9 cellular contexts compared by ENCODE assay signal in the genomic region with DNA sequence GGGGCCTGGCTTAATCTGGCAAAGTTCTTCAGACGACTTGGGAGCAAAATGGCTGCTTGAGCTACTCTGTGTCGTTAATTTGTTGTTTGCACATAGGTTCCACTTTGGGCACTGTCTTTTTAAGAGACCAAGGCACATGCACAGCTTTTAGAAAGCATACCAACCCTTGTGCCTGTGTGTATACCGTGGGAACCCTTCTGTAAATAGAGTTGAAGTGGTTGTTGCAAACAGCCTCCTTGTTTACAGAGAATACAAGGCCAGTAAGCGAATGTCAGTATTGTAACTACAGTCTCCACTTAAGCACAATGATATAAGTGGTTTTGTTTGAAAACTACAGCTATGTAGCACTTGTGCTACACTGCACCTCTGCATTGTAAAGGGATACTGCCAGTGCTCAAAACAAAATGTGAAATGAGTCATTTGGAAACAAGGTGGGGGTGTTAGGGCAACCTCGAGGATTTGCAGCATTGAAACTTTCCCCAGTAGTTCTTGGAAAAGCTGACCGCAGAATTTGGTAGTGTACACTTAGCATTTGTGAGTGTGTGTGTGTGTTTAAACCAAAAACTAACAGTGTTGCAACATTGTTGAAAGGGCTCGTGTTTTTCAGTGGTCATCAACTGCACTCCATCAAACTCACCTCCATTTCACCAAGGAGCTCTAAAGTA.
A peak's percentile ranks its signal among the peaks of the same experiment; 100 is the strongest.
DNase-seq lines count a peak whose midpoint lies in the region; ATAC-seq, FAIRE-seq and TF ChIP-seq lines count a peak whose summit lies in the region.
"Had no signal": no experiment of that assay in that cellular context is flagged by ENCODE, and none has a peak within 500 bp of the region (broad histone marks: within the 10 kb centered on the region; RNA-seq: fewer than 3 reads in every experiment).

No MANE protein-coding gene starts in this region.

- intact Hi-C loops in natural killer cell (cut with micrococcal nuclease) = no loop called here
- intact Hi-C loops in transverse colon (cut with DNase I; ENCODE audit: low total_unique reads) = no loop called here

- H2BK12ac ChIP-seq in H1 (ENCODE audit: low read depth, low read length) = peak overlapping the region; percentile 60; the same call in 1 of the 2 replicates

- 0 out of 2 replicates have a peak, but pooled peaks cover 2% of the 10 kb centered on the region for H3K23me2 ChIP-seq in H1 (ENCODE audit: low read depth, low read length)

- peak overlapping the region; percentile 2; the same call in 1 of the 2 replicates for H2BK20ac ChIP-seq in H1 (ENCODE audit: low read length)

- peak overlapping the region; percentile 65 for H4K5ac ChIP-seq in H1 (ENCODE audit: insufficient read length, low read depth, low read length)

- H3K4me2 ChIP-seq in H1 (ENCODE audit: insufficient read depth in 1 of 2, low read depth in 2 of 2, low read length in 2 of 2) = peak overlapping the region; percentile 45 to 59

- H3K18ac ChIP-seq in H1 (ENCODE audit: extremely low read depth, low read length) = peak overlapping the region; percentile 34; the same call in 1 of the 2 replicates

- H3K9ac ChIP-seq in H1 (replicated peaks in 1 of 4; ENCODE audit: extremely low read depth in 1 of 4, low read depth in 3 of 4, low read length in 3 of 4) = no peak overlapping the region; a peak in 1 of 7 replicates

- no peak overlapping the region for H3K23ac ChIP-seq in H1 (ENCODE audit: insufficient read length)

- TF ChIP-seq POLR2A in H1 (IDR thresholded peaks at IDR 0.05; ENCODE audit: control extremely low read depth in 1 of 2, low read depth in 2 of 2, low read length in 2 of 2) (no peak), transverse colon (IDR thresholded peaks at IDR 0.05) (no peak)

- no peak overlapping the region for H3K14ac ChIP-seq in H1 (ENCODE audit: insufficient read length)

- peak; percentile 72 for DNase-seq in natural killer cell treated with Interleukin-12 subunit alpha and Interleukin-12 subunit beta and Interleukin-15 and Interleukin-18, amount 100 ng/mL, for 72 hours (ENCODE audit: low spot score)
- DNase-seq in natural killer cell (no peak), MV-4-11 (lab: John Stamatoyannopoulos, UW) (peak; percentile 98), H1 (ENCODE audit: low read depth in 1 of 2, low spot score in 2 of 2) (no peak), transverse colon (no peak), dermis blood vessel endothelial cell (no peak), NCI-H1092 treated with DMSO at 0.1 percent for 48 hours (lab: John Stamatoyannopoulos, UW) (no peak)
- DNase-seq: DND-41 had no signal

- no peak overlapping the region for H3K56ac ChIP-seq in H1 (replicated peaks; ENCODE audit: insufficient read length, low read depth, low read length)

- H2BK120ac ChIP-seq in H1 (replicated peaks; ENCODE audit: low read depth, low read length) = peak overlapping the region; percentile 4

- H3K4ac ChIP-seq in H1 (replicated peaks; ENCODE audit: insufficient read length, low read depth, low read length) = no peak overlapping the region

- peaks cover 44% of the 10 kb centered on the region for H3K36me3 Mint-ChIP-seq in natural killer cell treated with Interleukin-12 subunit alpha and Interleukin-12 subunit beta and Interleukin-15 and Interleukin-18, amount 100 ng/mL, for 72 hours
- peaks cover 20% of the 10 kb centered on the region for H3K36me3 Mint-ChIP-seq in natural killer cell

- TF ChIP-seq EP300 in H1 (IDR thresholded peaks at IDR 0.05; ENCODE audit: borderline replicate concordance in 1 of 2, low read depth in 2 of 2, low read length in 2 of 2) = no peak
- no peak for TF ChIP-seq EP300 in transverse colon (IDR thresholded peaks at IDR 0.05; ENCODE audit: low read depth)

- FAIRE-seq in H1 (lab: Jason Lieb, UNC) = peak; percentile 58

- 59% methylated on average over 7 of the region's 7 CpGs; no CpG with 5 or more reads in 1 of the 2 experiments for WGBS in H1 (ENCODE audit: extremely low coverage in 1 of 2, insufficient coverage in 1 of 2, insufficient read length in 1 of 2, insufficient replicate concordance in 2 of 2, low coverage in 1 of 2, low lambda C conversion rate in 2 of 2, missing lambda C conversion rate in 1 of 2), 2 experiments
- WGBS in transverse colon (ENCODE audit: low coverage in 1 of 2), 2 donors = 49 to 66% methylated on average over 4 to 7 of the region's 7 CpGs

- peak overlapping the region; percentile 73; the same call in 1 of the 2 replicates for H3K27ac ChIP-seq in H1 (ENCODE audit: low read depth, low read length)
- peak overlapping the region in 3 of 4 donors; percentile 30 to 45 (median 44) for H3K27ac ChIP-seq in transverse colon

- CTCF ChIA-PET in H1 (lab: Charles Lee; ENCODE audit: partially characterized antibody) = interaction anchor here (0.6 to 2.7 kb wide), 7 partner anchors 10 to 225 kb away, joined by 3 to 10 read pairs (median 3); a partner anchor contains a TSS

- H3K4me3 ChIP-seq in H1 (ENCODE audit: extremely low read depth in 1 of 4, insufficient read depth in 2 of 4, low read depth in 3 of 4, low read length in 4 of 4) = peak overlapping the region in 1 of 4 experiments; percentile 15; a peak in 1 of 8 replicates
- no peak overlapping the region for H3K4me3 ChIP-seq in transverse colon

- H4K91ac ChIP-seq in H1 (replicated peaks; ENCODE audit: insufficient read length, low read length) = peak overlapping the region; percentile 50

- peaks cover 24 to 47% of the 10 kb centered on the region in 2 donors for H3K4me1 Mint-ChIP-seq in natural killer cell treated with Interleukin-12 subunit alpha and Interleukin-12 subunit beta and Interleukin-15 and Interleukin-18, amount 100 ng/mL, for 72 hours (ENCODE audit: low read depth in 2 of 2)
- H3K4me1 Mint-ChIP-seq in natural killer cell = peaks cover 6 to 9% of the 10 kb centered on the region in 2 donors

- peak overlapping the region; percentile 78 for H3K4me3 Mint-ChIP-seq in natural killer cell treated with Interleukin-12 subunit alpha and Interleukin-12 subunit beta and Interleukin-15 and Interleukin-18, amount 100 ng/mL, for 72 hours
- no peak overlapping the region for H3K4me3 Mint-ChIP-seq in natural killer cell

- no peaks in the 10 kb centered on the region for H3K79me2 ChIP-seq in H1 (ENCODE audit: control insufficient read depth in 1 of 2, insufficient read depth in 2 of 2, low read length in 2 of 2)

- peak overlapping the region; percentile 75; the same call in 1 of the 2 replicates for H2AK5ac ChIP-seq in H1 (ENCODE audit: low read depth, low read length)

- no peaks in the 10 kb centered on the region for H4K20me1 ChIP-seq in H1 (replicated peaks in 1 of 2; ENCODE audit: control insufficient read depth in 1 of 2, insufficient read depth in 2 of 2, low read length in 2 of 2)

- H3K36me3 ChIP-seq in H1 (ENCODE audit: control insufficient read depth in 2 of 4, insufficient read depth in 4 of 4, low read length in 3 of 4) (peaks cover 2 to 10% (median 7%) of the 10 kb centered on the region in 4 experiments; a peak in 4 of 8 replicates), transverse colon (peaks cover 0 to 6% (median 0%) of the 10 kb centered on the region in 4 donors)

- H2BK5ac ChIP-seq in H1 (ENCODE audit: low read depth, low read length) = peak overlapping the region; percentile 85

- H3K27ac Mint-ChIP-seq in natural killer cell treated with Interleukin-12 subunit alpha and Interleukin-12 subunit beta and Interleukin-15 and Interleukin-18, amount 100 ng/mL, for 72 hours = peak overlapping the region; percentile 74 to 82
- H3K27ac Mint-ChIP-seq in natural killer cell = no peak overlapping the region

- H2BK15ac ChIP-seq in H1 (ENCODE audit: low read length) = no peak overlapping the region

- peak overlapping the region; percentile 43; the same call in 1 of the 2 replicates for H2AFZ ChIP-seq in H1 (ENCODE audit: low read length)

- H3K4me1 ChIP-seq in H1 (replicated peaks in 1 of 4; ENCODE audit: control insufficient read depth in 3 of 4, insufficient read depth in 4 of 4, low read length in 3 of 4) (peaks cover 8 to 19% (median 16%) of the 10 kb centered on the region in 4 experiments; a peak in 6 of 7 replicates), transverse colon (peaks cover 0 to 4% (median 2%) of the 10 kb centered on the region in 4 donors)

- H3K27me3 Mint-ChIP-seq in natural killer cell treated with Interleukin-12 subunit alpha and Interleukin-12 subunit beta and Interleukin-15 and Interleukin-18, amount 100 ng/mL, for 72 hours = no peaks in the 10 kb centered on the region
- no peaks in the 10 kb centered on the region for H3K27me3 Mint-ChIP-seq in natural killer cell (ENCODE audit: low read depth in 2 of 2)

- H3K79me1 ChIP-seq in H1 (ENCODE audit: low read depth, low read length) = no peaks in the 10 kb centered on the region

- H3K27me3 ChIP-seq in H1 (replicated peaks in 1 of 4; ENCODE audit: control insufficient read depth in 3 of 4, extremely low read depth in 1 of 4, insufficient read depth in 3 of 4, low read length in 3 of 4) = no peaks in the 10 kb centered on the region
- H3K27me3 ChIP-seq in transverse colon = no peaks in the 10 kb centered on the region

- TF ChIP-seq CTCF in natural killer cell (IDR thresholded peaks at IDR 0.05) (no peak), H1 (IDR thresholded peaks at IDR 0.05; ENCODE audit: control extremely low read depth in 1 of 3, insufficient read depth in 1 of 3, low read depth in 1 of 3, low read length in 3 of 3) (no peak), transverse colon (IDR thresholded peaks at IDR 0.05) (no peak)

- no peaks in the 10 kb centered on the region for H3K9me3 Mint-ChIP-seq in natural killer cell treated with Interleukin-12 subunit alpha and Interleukin-12 subunit beta and Interleukin-15 and Interleukin-18, amount 100 ng/mL, for 72 hours
- no peaks in the 10 kb centered on the region for H3K9me3 Mint-ChIP-seq in natural killer cell

- no peaks in the 10 kb centered on the region for H3K9me3 ChIP-seq in H1 (ENCODE audit: insufficient read depth in 2 of 2, low read depth in 1 of 2, low read length in 1 of 2)
- no peaks in the 10 kb centered on the region for H3K9me3 ChIP-seq in transverse colon

- in situ Hi-C loops in transverse colon (cut with MboI; ENCODE audit: low pct_ligation_motif_present in 1 of 4, low pct_unique_long_range_greater_than_20kb in 1 of 4, low sequenced_read_pairs in 3 of 4) = no loop called here

- no peak overlapping the region for H4K8ac ChIP-seq in H1 (ENCODE audit: extremely low read depth, insufficient read depth, low read length)

- no peak for TF ChIP-seq RAD21 in H1 (IDR thresholded peaks at IDR 0.05 in 1 of 2, conservative IDR thresholded peaks at IDR 0.05 in 1 of 2; ENCODE audit: low read depth in 2 of 2, low read length in 2 of 2)

- POLR2A ChIA-PET in H1 (lab: Charles Lee; ENCODE audit: partially characterized antibody) = interaction anchor here (0.5 to 1.0 kb wide), 3 partner anchors 23 to 32 kb away, joined by 3 to 4 read pairs (median 3); no protein-coding TSS in a partner anchor

- ATAC-seq in natural killer cell treated with Interleukin-12 subunit alpha and Interleukin-12 subunit beta and Interleukin-15 and Interleukin-18, amount 100 ng/mL, for 72 hours = peak; percentile 90 to 92
- ATAC-seq in natural killer cell (no peak), GM21367 (IDR thresholded peaks at IDR 0.05; ENCODE audit: unreplicated experiment) (no peak)

TF ChIP-seq in H1, 55 proteins besides CTCF, POLR2A, EP300 and RAD21:
- TF ChIP-seq YY1 (IDR thresholded peaks at IDR 0.05; ENCODE audit: low read depth, low read length) (peak; percentile 78), KDM5A (IDR thresholded peaks at IDR 0.05; ENCODE audit: low read length) (no peak)

Comparison
In these comparisons a context has a peak if more than half of its experiments do, and no peak if none do; other contexts are left out.
1. ATAC-seq: peak in natural killer cell treated with Interleukin-12 subunit alpha and Interleukin-12 subunit beta and Interleukin-15 and Interleukin-18, amount 100 ng/mL, for 72 hours (2 of 2); none in natural killer cell (0 of 3) and GM21367 (single experiment).
2. DNase-seq: peak in natural killer cell treated with Interleukin-12 subunit alpha and Interleukin-12 subunit beta and Interleukin-15 and Interleukin-18, amount 100 ng/mL, for 72 hours (single experiment) and MV-4-11 (single experiment); none in natural killer cell (single experiment), H1 (0 of 2), transverse colon (single experiment), dermis blood vessel endothelial cell (single experiment) and NCI-H1092 treated with DMSO at 0.1 percent for 48 hours (single experiment).
3. H3K27ac Mint-ChIP-seq: peak in natural killer cell treated with Interleukin-12 subunit alpha and Interleukin-12 subunit beta and Interleukin-15 and Interleukin-18, amount 100 ng/mL, for 72 hours (2 of 2); none in natural killer cell (0 of 2).